In genomic region chr10:122706467-122706866, GRCh38 we compare ENCODE assay signal across 35 cellular contexts. TPM values are rescaled to one million over a fixed set of nuclear protein-coding genes. Genes with fewer than 3 reads are reported as not detected.
"Had no signal": no experiment of that assay in that cellular context is flagged by ENCODE, and none has a peak within 500 bp of the region (broad histone marks: within the 10 kb centered on the region; RNA-seq: fewer than 3 reads in every experiment).

No MANE protein-coding gene starts in this region.

- ATAC-seq: naive thymus-derived CD8-positive, alpha-beta T cell; natural killer cell treated with Interleukin-12 subunit alpha and Interleukin-12 subunit beta and Interleukin-15 and Interleukin-18, amount 100 ng/mL, for 72 hours; pancreas; psoas muscle; right cardiac atrium; right lobe of liver; stimulated activated memory B cell treated with anti-CD40 and anti-IgM and Interleukin-4, amounts not matched to agents 10 μg/mL and 1 μg/mL and 100 μg/mL, for 72 hours; stimulated activated naive CD8-positive, alpha-beta T cell treated with anti-CD3 and anti-CD28 coated beads, Interleukin-15, amount 100 ng/mL, for 72 hours; stimulated activated naive CD8-positive, alpha-beta T cell treated with anti-CD3 and anti-CD28 coated beads, Interleukin-15, Interleukin-2, amounts not matched to agents 100 U/mL and 50 U/mL, for 24 hours; upper lobe of right lung had no signal

- H3K36me3 ChIP-seq: neutrophil, pancreas, right lobe of liver, sigmoid colon, spleen, suprapubic skin, tibial artery, transverse colon, upper lobe of right lung, uterus had no signal

- H3K4me1 ChIP-seq: psoas muscle, right lobe of liver, sigmoid colon, spleen, tibial artery, transverse colon, upper lobe of right lung, uterus had no signal

- H3K4me2 ChIP-seq: smooth muscle cell had no signal

- DNase-seq: naive thymus-derived CD8-positive, alpha-beta T cell; nephron progenitor cell; nucleus accumbens; pancreas; psoas muscle; right cardiac atrium; right lobe of liver; sigmoid colon; spleen; stimulated activated CD4-positive, alpha-beta T cell treated with anti-CD3 and anti-CD28 coated beads, Interleukin-12 subunit alpha, Interleukin-12 subunit beta, amount 100 ng/mL, for 4 hours; stimulated activated CD4-positive, alpha-beta T cell treated with anti-CD3 and anti-CD28 coated beads, Interleukin-1b, Interleukin-23, amount 100 ng/mL, for 48 hours; stimulated activated CD4-positive, alpha-beta T cell treated with anti-CD3 and anti-CD28 coated beads, Interleukin-4, amount 100 ng/mL, for 1 hour; stimulated activated CD4-positive, alpha-beta T cell treated with anti-CD3 and anti-CD28 coated beads, Interleukin-4, amount 100 ng/mL, for 4 hours; stimulated activated CD8-positive, alpha-beta memory T cell treated with anti-CD3 and anti-CD28 coated beads, Interleukin-4, amount 100 ng/mL, for 48 hours; stimulated activated naive CD4-positive, alpha-beta T cell; stimulated activated naive CD8-positive, alpha-beta T cell treated with anti-CD3 and anti-CD28 coated beads, Interleukin-15, amount 100 ng/mL, for 72 hours; stimulated activated naive CD8-positive, alpha-beta T cell treated with anti-CD3 and anti-CD28 coated beads, Interleukin-15, Interleukin-2, amounts not matched to agents 100 U/mL and 50 U/mL, for 24 hours; substantia nigra; testis; tibial artery; transverse colon; upper lobe of right lung; uterus had no signal

- H3K27ac ChIP-seq: neutrophil, pancreas, psoas muscle, right lobe of liver, sigmoid colon, skin epidermis, spleen, suprapubic skin, testis, tibial artery, transverse colon, upper lobe of right lung, uterus had no signal

- H3K4me3 ChIP-seq: pancreas, psoas muscle, right lobe of liver, sigmoid colon, skin epidermis, smooth muscle cell, spleen, suprapubic skin, testis, tibial artery, transverse colon, upper lobe of right lung, uterus had no signal

- H3K27me3 ChIP-seq: pancreas, right lobe of liver, testis, uterus had no signal

- H3K9me3 ChIP-seq: neutrophil, pancreas, psoas muscle, right lobe of liver, sigmoid colon, spleen, suprapubic skin, testis, tibial artery, transverse colon, upper lobe of right lung, uterus had no signal

RNA-seq across cellular contexts. Expression of gene C10orf120, which starts 6.8 kb away (rescaled TPM):
- total RNA-seq: naive thymus-derived CD8-positive, alpha-beta T cell; natural killer cell treated with Interleukin-12 subunit alpha and Interleukin-12 subunit beta and Interleukin-15 and Interleukin-18, amount 100 ng/mL, for 72 hours; neural crest cell; omental fat pad; osteocyte; posterior vena cava; psoas muscle; renal cortical epithelial cell; right cardiac atrium; right lobe of liver; sigmoid colon; smooth muscle cell; spleen; suprapubic skin; transverse colon; upper lobe of right lung; urinary bladder; uterus had no signal
- polyA plus RNA-seq: naive thymus-derived CD8-positive, alpha-beta T cell; psoas muscle; right cardiac atrium; sigmoid colon; smooth muscle cell; spleen; urinary bladder had no signal
